ENCODE assay signal across 7 cellular contexts in the genomic region with DNA sequence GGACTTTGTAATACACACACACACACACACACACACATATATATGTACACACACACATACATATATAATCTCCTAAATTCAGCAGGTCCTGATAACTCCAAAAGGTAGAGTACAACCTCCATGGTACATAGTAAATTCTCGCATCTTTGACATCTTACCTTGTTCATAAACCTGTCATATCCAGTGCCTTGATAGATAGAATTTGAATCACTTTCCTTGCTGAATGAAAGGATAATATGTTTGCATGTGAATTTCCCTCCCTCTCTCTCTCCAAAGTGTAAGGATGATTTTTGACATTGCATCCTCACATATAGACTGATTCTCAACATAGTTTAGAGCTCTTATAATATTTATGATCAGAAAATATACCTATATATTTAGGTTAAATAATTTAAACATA.
"Had no signal": no experiment of that assay in that cellular context is flagged by ENCODE, and none has a peak within 500 bp of the region (broad histone marks: within the 10 kb centered on the region; RNA-seq: fewer than 3 reads in every experiment).

No MANE protein-coding gene starts in this region.

- DNase-seq: H9, HCEC 1CT, KBM-7 had no signal

- H3K4me2 ChIP-seq: GM23338, KMS-11 had no signal

- ATAC-seq: GM23338, HepG2 had no signal

- H3K4me3 ChIP-seq: GM23338 had no signal

- H3K27ac ChIP-seq: HL-60, KMS-11 had no signal
